ENCODE assay signal across 8 cellular contexts in genomic region chr11:134139873-134140331, GRCh38.
A peak's percentile ranks its signal among the peaks of the same experiment; 100 is the strongest.
DNase-seq lines count a peak whose midpoint lies in the region; ATAC-seq and TF ChIP-seq lines count a peak whose summit lies in the region.

No MANE protein-coding gene starts in this region.

- H2AK5ac ChIP-seq in neuronal stem cell (ENCODE audit: low read depth, low read length): no peak overlapping the region

- H4K91ac ChIP-seq in neuronal stem cell (ENCODE audit: low read depth, low read length, poor library complexity): no peak overlapping the region

- H3K4ac ChIP-seq in neuronal stem cell (ENCODE audit: low read length): no peak overlapping the region

- no peak overlapping the region for H3K9ac ChIP-seq in neuronal stem cell (ENCODE audit: low read depth, low read length, poor library complexity)

- no peak overlapping the region for H2AFZ ChIP-seq in neuronal stem cell (ENCODE audit: low read length)

- peaks cover 1 to 6% of the 10 kb centered on the region in 2 donors for H3K4me1 ChIP-seq in neuronal stem cell (ENCODE audit: control insufficient read depth in 2 of 2, insufficient read depth in 1 of 2, low read depth in 1 of 2, low read length in 2 of 2)
- no peaks in the 10 kb centered on the region for H3K4me1 ChIP-seq in aorta (ENCODE audit: control insufficient read depth in 1 of 2, insufficient read depth in 2 of 2, low read length in 2 of 2)

- H3K4me3 ChIP-seq in GM06990 (replicated peaks; ENCODE audit: low read depth, low read length) (no peak overlapping the region), neuronal stem cell (ENCODE audit: low read length in 2 of 2) (no peak overlapping the region), aorta (ENCODE audit: low read length in 2 of 2) (no peak overlapping the region)

- peak; percentile 77 for ATAC-seq in HG03196 (IDR thresholded peaks at IDR 0.05; ENCODE audit: unreplicated experiment)
- ATAC-seq in aorta (ENCODE audit: low FRiP score): peak; percentile 93

- no peak overlapping the region for H3K23ac ChIP-seq in neuronal stem cell (ENCODE audit: low read depth, low read length, poor library complexity)

- H2BK15ac ChIP-seq in neuronal stem cell (ENCODE audit: low read length): no peak overlapping the region

- no peak overlapping the region for H2BK120ac ChIP-seq in neuronal stem cell (ENCODE audit: low read depth, low read length)

- no peaks in the 10 kb centered on the region for H3K27me3 ChIP-seq in GM06990 (replicated peaks; ENCODE audit: control insufficient read depth, insufficient read depth, low read length)
- no peaks in the 10 kb centered on the region for H3K27me3 ChIP-seq in neuronal stem cell (ENCODE audit: control insufficient read depth in 3 of 3, insufficient read depth in 3 of 3, low read depth in 1 of 3, low read length in 3 of 3)
- no peaks in the 10 kb centered on the region for H3K27me3 ChIP-seq in aorta (ENCODE audit: control insufficient read depth in 1 of 2, insufficient read depth in 2 of 2, low read length in 1 of 2)

- H3K36me3 ChIP-seq in GM06990 (ENCODE audit: control insufficient read depth, insufficient read depth, low read length) (no peaks in the 10 kb centered on the region), neuronal stem cell (replicated peaks in 1 of 2; ENCODE audit: control insufficient read depth in 2 of 2, insufficient read depth in 2 of 2, low read length in 2 of 2) (peaks cover 21 to 50% of the 10 kb centered on the region in 2 donors), aorta (ENCODE audit: control insufficient read depth in 1 of 2, insufficient read depth in 2 of 2, low read length in 1 of 2) (no peaks in the 10 kb centered on the region)

- H3K14ac ChIP-seq in neuronal stem cell (ENCODE audit: low read length): no peak overlapping the region

- H3K9me3 ChIP-seq in neuronal stem cell (replicated peaks in 1 of 2; ENCODE audit: control insufficient read depth in 2 of 2, insufficient read depth in 1 of 2, low read depth in 1 of 2, low read length in 2 of 2) (peaks cover 14 to 21% of the 10 kb centered on the region in 2 donors), aorta (ENCODE audit: control insufficient read depth, low read length) (no peaks in the 10 kb centered on the region)

- no CpG with 5 or more reads among the region's 10 CpGs for WGBS in neuronal stem cell (ENCODE audit: extremely low coverage in 2 of 2, insufficient read length in 2 of 2, insufficient replicate concordance in 1 of 2), 2 donors
- 39 to 43% methylated on average over 10 of the region's 10 CpGs for WGBS in aorta, 2 donors

- DNase-seq in GM06990 (ENCODE audit: extremely low read depth, insufficient read length): no peak
- DNase-seq in NCI-H774 (lab: John Stamatoyannopoulos, UW): peak; percentile 29
- peak; percentile 22 for DNase-seq in activated gamma-delta T cell treated with anti-CD3 and anti-CD28 coated beads, Interleukin-2, amount 50 U/mL, for 16 hours (ENCODE audit: low read depth)
- DNase-seq in foreskin melanocyte: peak; percentile 71
- peak; percentile 38 for DNase-seq in neuronal stem cell (ENCODE audit: low spot score)
- no peak for DNase-seq in aorta

- no peak overlapping the region for H3K18ac ChIP-seq in neuronal stem cell (ENCODE audit: low read length)

- H3K27ac ChIP-seq in 22Rv1: no peak overlapping the region
- H3K27ac ChIP-seq in neuronal stem cell (replicated peaks; ENCODE audit: low read length): no peak overlapping the region
- peak overlapping the region; percentile 55 to 84 for H3K27ac ChIP-seq in aorta (ENCODE audit: low read depth in 1 of 2, low read length in 2 of 2)

- intact Hi-C loops in aorta (cut with DNase I): loop anchor here (1.0 to 10.0 kb wide), 6 partner anchors 68 to 215 kb away; partner anchors contain the start of genes IGSF9B (in 1 of the 2) and JAM3 (in 1 of the 2)

- H2BK12ac ChIP-seq in neuronal stem cell (ENCODE audit: low read length): no peak overlapping the region

- no peak overlapping the region for H2BK5ac ChIP-seq in neuronal stem cell (ENCODE audit: low read length)

- H4K8ac ChIP-seq in neuronal stem cell (ENCODE audit: low read depth, low read length): no peak overlapping the region

- no peak overlapping the region for H3K4me2 ChIP-seq in neuronal stem cell (ENCODE audit: insufficient read depth, low read length, poor library complexity, severe bottlenecking)

- H3K79me1 ChIP-seq in neuronal stem cell (ENCODE audit: low read depth, low read length): peaks cover 1% of the 10 kb centered on the region

- TF ChIP-seq CTCF in 22Rv1 (IDR thresholded peaks at IDR 0.05): peak; percentile 82
- peak; percentile 70 for TF ChIP-seq CTCF in GM06990 (IDR thresholded peaks at IDR 0.05; ENCODE audit: insufficient read depth, low read length, poor library complexity, severe bottlenecking)

Comparison
In these comparisons a context has a peak if more than half of its experiments do, and no peak if none do; other contexts are left out.
1. H3K27ac ChIP-seq: peak in aorta (2 of 2); none in 22Rv1 (single experiment) and neuronal stem cell (single experiment).
2. DNase-seq: peak in NCI-H774 (single experiment), activated gamma-delta T cell treated with anti-CD3 and anti-CD28 coated beads, Interleukin-2, amount 50 U/mL, for 16 hours (single experiment), foreskin melanocyte (single experiment) and neuronal stem cell (single experiment); none in GM06990 (single experiment) and aorta (0 of 2).